In genomic region chr14:76011959-76012802, GRCh38 we compare ENCODE assay signal across 18 cellular contexts. TPM values are rescaled to one million over a fixed set of nuclear protein-coding genes. Genes with fewer than 3 reads are reported as not detected.
DNase-seq lines count a peak whose midpoint lies in the region; ATAC-seq, FAIRE-seq and TF ChIP-seq lines count a peak whose summit lies in the region.
"Had no signal": no experiment of that assay in that cellular context is flagged by ENCODE, and none has a peak within 500 bp of the region (broad histone marks: within the 10 kb centered on the region; RNA-seq: fewer than 3 reads in every experiment).

No MANE protein-coding gene starts in this region.

- dilution Hi-C loops in IMR-90 (cut with HindIII; ENCODE audit: low sequenced_read_pairs, unreplicated experiment) = no loop called here

- peak overlapping the region in 1 of 2 experiments; percentile 34; a peak in 1 of 4 replicates for H4K8ac ChIP-seq in IMR-90 (ENCODE audit: low read depth in 2 of 2, low read length in 2 of 2)
- H4K8ac ChIP-seq in mesenchymal stem cell (ENCODE audit: low read length) = no peak overlapping the region

- H3K9ac ChIP-seq in IMR-90 (ENCODE audit: low read depth, low read length) = no peak overlapping the region
- no peak overlapping the region for H3K9ac ChIP-seq in mesenchymal stem cell (ENCODE audit: low read length)

- 10% methylated on average over 2 of the region's 9 CpGs; no CpG with 5 or more reads in 1 of the 2 experiments for WGBS in IMR-90 (ENCODE audit: extremely low coverage in 2 of 2, insufficient read length in 1 of 2), 2 experiments
- WGBS in mesenchymal stem cell = 85% methylated on average over 8 of the region's 9 CpGs
- 80 to 86% (median 86%) methylated on average over 9 of the region's 9 CpGs for WGBS in spleen, 5 donors

- no peak overlapping the region for H3K56ac ChIP-seq in IMR-90 (ENCODE audit: extremely low read depth, insufficient read depth, low read length)

- H3K14ac ChIP-seq in IMR-90 (replicated peaks; ENCODE audit: low read depth, low read length) (no peak overlapping the region), mesenchymal stem cell (ENCODE audit: low read length in 2 of 2) (no peak overlapping the region)

- H3K79me1 ChIP-seq in IMR-90 (ENCODE audit: low read depth in 1 of 2, low read length in 2 of 2) = peaks cover 7 to 15% of the 10 kb centered on the region in 2 experiments; a peak in 2 of 4 replicates
- H3K79me1 ChIP-seq in mesenchymal stem cell (replicated peaks; ENCODE audit: low read length, poor library complexity, severe bottlenecking) = peaks cover 16% of the 10 kb centered on the region

- H2BK20ac ChIP-seq in IMR-90 (ENCODE audit: low read depth, low read length) = peak overlapping the region; percentile 5; the same call in 1 of the 2 replicates

- ATAC-seq in IMR-90 (ENCODE audit: low read depth) (peak; percentile 89), HG02610 (IDR thresholded peaks at IDR 0.05; ENCODE audit: unreplicated experiment) (no peak)

- no peak overlapping the region for H3K23ac ChIP-seq in IMR-90 (ENCODE audit: low read depth, low read length)
- H3K23ac ChIP-seq in mesenchymal stem cell (ENCODE audit: low read length in 2 of 2) = no peak overlapping the region

- H3K4ac ChIP-seq in IMR-90 (ENCODE audit: low read depth, low read length) (peak overlapping the region; percentile 40; the same call in 1 of the 2 replicates), mesenchymal stem cell (ENCODE audit: low read depth in 1 of 2, low read length in 2 of 2) (no peak overlapping the region)

- no peak for FAIRE-seq in GM19239 (lab: Jason Lieb, UNC)
- FAIRE-seq: RCC 7860 had no signal

- H2AK5ac ChIP-seq in IMR-90 (ENCODE audit: low read depth, low read length) = no peak overlapping the region
- no peak overlapping the region for H2AK5ac ChIP-seq in mesenchymal stem cell (ENCODE audit: low read length, severe bottlenecking)

- no peak overlapping the region for H4K91ac ChIP-seq in IMR-90 (ENCODE audit: insufficient read depth, low read depth, low read length)
- no peak overlapping the region for H4K91ac ChIP-seq in mesenchymal stem cell (ENCODE audit: low read length)

- no peak overlapping the region for H2AK9ac ChIP-seq in IMR-90 (replicated peaks; ENCODE audit: low read depth, low read length, poor library complexity)

- H3K4me1 ChIP-seq in IMR-90 (ENCODE audit: control insufficient read depth, insufficient read depth, low read length) (peaks cover 16% of the 10 kb centered on the region), mesenchymal stem cell (ENCODE audit: control insufficient read depth, insufficient read depth, low read depth, low read length) (no peaks in the 10 kb centered on the region), spleen (no peaks in the 10 kb centered on the region)

- CTCF ChIA-PET in IMR-90 (lab: Yijun Ruan, JAX) = interaction anchor here (0.9 to 1.7 kb wide), 2 partner anchors 39 to 375 kb away, joined by 4 to 5 read pairs; no protein-coding TSS in a partner anchor

- H2AFZ ChIP-seq in IMR-90 (replicated peaks; ENCODE audit: low read length, poor library complexity) (peak overlapping the region; percentile 27), mesenchymal stem cell (ENCODE audit: low read depth, low read length) (no peak overlapping the region)

- DNase-seq in IMR-90 = peak; percentile 87
- DNase-seq in fibroblast of the aortic adventitia (ENCODE audit: low read depth) = peak; percentile 16
- DNase-seq in mesenchymal stem cell = peak; percentile 4
- no peak for DNase-seq in spleen
- no peak for DNase-seq in stimulated activated CD4-positive, alpha-beta T cell treated with anti-CD3 and anti-CD28 coated beads, Interleukin-4, amount 100 ng/mL, for 24 hours
- no peak for DNase-seq in GM19239 (ENCODE audit: insufficient read length, low spot score)
- no peak for DNase-seq in kidney tubule cell (ENCODE audit: low spot score)
- DNase-seq: activated CD4-positive, CD25-positive, alpha-beta regulatory T cell treated with anti-CD3 and anti-CD28 coated beads, Interleukin-2, amount 50 U/mL, for 72 hours; activated naive CD8-positive, alpha-beta T cell treated with anti-CD3 and anti-CD28 coated beads, Interleukin-2, amount 10 ng/mL, durations not matched to agents 7 days and 5 days; activated T-cell treated with anti-CD3 and anti-CD28 coated beads for 4 hours; AML-193; DMS79; islet precursor cell; NCI-H146; NCI-H524 treated with DMSO at 0.1 percent for 48 hours; stimulated activated CD8-positive, alpha-beta memory T cell treated with anti-CD3 and anti-CD28 coated beads, Interleukin-4, amount 100 ng/mL, for 48 hours had no signal

- POLR2A ChIA-PET in IMR-90 (lab: Charles Lee; ENCODE audit: unreplicated experiment) = no interaction called here

- no peaks in the 10 kb centered on the region for H4K20me1 ChIP-seq in IMR-90 (ENCODE audit: insufficient read depth, low read length)

- H3K27me3 ChIP-seq in IMR-90 (ENCODE audit: control insufficient read depth, insufficient read depth, low read length) (no peaks in the 10 kb centered on the region), mesenchymal stem cell (ENCODE audit: control insufficient read depth in 1 of 2, insufficient read depth in 1 of 2, low read length in 2 of 2) (no peaks in the 10 kb centered on the region), spleen (replicated peaks in 1 of 7) (no peaks in the 10 kb centered on the region)

- TF ChIP-seq POLR2A in IMR-90 (IDR thresholded peaks at IDR 0.05; ENCODE audit: low read depth, low read length) (no peak), spleen (IDR thresholded peaks at IDR 0.05) (no peak)

- peak; percentile 3; the same call in 1 of the 2 replicates for TF ChIP-seq RAD21 in IMR-90 (IDR thresholded peaks at IDR 0.05; ENCODE audit: low read length)

- no peak overlapping the region for H4K5ac ChIP-seq in IMR-90 (ENCODE audit: low read depth, low read length)

- BruUV-seq in IMR-90 (replicated peaks; lab: Mats Ljungman, UMichigan) = no TSS peak

- H2BK120ac ChIP-seq in IMR-90 (ENCODE audit: low read depth, low read length) (peak overlapping the region; percentile 43; the same call in 1 of the 2 replicates), mesenchymal stem cell (ENCODE audit: low read depth, low read length) (no peak overlapping the region)

- in situ Hi-C loops in IMR-90 (cut with MboI; ENCODE audit: low sequenced_read_pairs) = no loop called here

- H3K9me1 ChIP-seq in IMR-90 (ENCODE audit: insufficient read depth, low read length) = peaks cover 9% of the 10 kb centered on the region; the same call in 1 of the 2 replicates

- TF ChIP-seq CTCF in IMR-90 (conservative IDR thresholded peaks at IDR 0.05; ENCODE audit: low read depth, low read length) = 0 out of 2 replicates have a peak, but pooled peaks have one; percentile 10
- TF ChIP-seq CTCF in fibroblast of the aortic adventitia (IDR thresholded peaks at IDR 0.05; ENCODE audit: insufficient read depth, low read length) = no peak
- peak in 3 of 11 experiments; percentile 7 to 14 (median 8) for TF ChIP-seq CTCF in spleen (IDR thresholded peaks at IDR 0.05 in 8 of 11, conservative IDR thresholded peaks at IDR 0.05 in 3 of 11)

- H3K36me3 ChIP-seq in IMR-90 (ENCODE audit: control insufficient read depth, insufficient read depth, low read length) = peaks cover 20% of the 10 kb centered on the region
- H3K36me3 ChIP-seq in mesenchymal stem cell (ENCODE audit: control insufficient read depth in 1 of 2, insufficient read depth in 2 of 2, low read depth in 1 of 2, low read length in 2 of 2) = peaks cover 12 to 85% of the 10 kb centered on the region in 2 experiments
- peaks cover 0 to 83% (median 10%) of the 10 kb centered on the region in 6 donors for H3K36me3 ChIP-seq in spleen

- no peak overlapping the region for H2BK15ac ChIP-seq in IMR-90 (ENCODE audit: low read depth, low read length)
- no peak overlapping the region for H2BK15ac ChIP-seq in mesenchymal stem cell (ENCODE audit: low read depth, poor library complexity, severe bottlenecking)

- H3K18ac ChIP-seq in IMR-90 (ENCODE audit: low read depth, low read length) (no peak overlapping the region), mesenchymal stem cell (ENCODE audit: low read depth in 1 of 2, low read length in 2 of 2) (no peak overlapping the region)

- intact Hi-C loops in IMR-90 (cut with micrococcal nuclease) (loop anchor here (1.0 kb wide), 1 partner anchor 16 kb away; no protein-coding TSS in a partner anchor), spleen (cut with DNase I; ENCODE audit: low total_unique reads) (no loop called here)

- no peak overlapping the region for H2BK12ac ChIP-seq in mesenchymal stem cell (ENCODE audit: low read length in 2 of 2)

- H3K4me2 ChIP-seq in IMR-90 (ENCODE audit: low read depth, low read length) = peak overlapping the region; percentile 21; the same call in 1 of the 2 replicates
- no peak overlapping the region for H3K4me2 ChIP-seq in mesenchymal stem cell (ENCODE audit: low read length, poor library complexity, severe bottlenecking)

- peak overlapping the region; percentile 47 for H2BK5ac ChIP-seq in IMR-90 (ENCODE audit: low read depth, low read length, poor library complexity, severe bottlenecking)
- H2BK5ac ChIP-seq in mesenchymal stem cell (ENCODE audit: low read depth, low read length, poor library complexity, severe bottlenecking) = no peak overlapping the region

- H3K4me3 ChIP-seq in IMR-90 (ENCODE audit: insufficient read depth, low read depth, low read length) (no peak overlapping the region), fibroblast of the aortic adventitia (ENCODE audit: low read depth, low read length) (no peak overlapping the region), mesenchymal stem cell (ENCODE audit: insufficient read depth in 1 of 2, low read depth in 1 of 2, low read length in 2 of 2) (no peak overlapping the region), spleen (no peak overlapping the region)

- H3K27ac ChIP-seq in IMR-90 (ENCODE audit: insufficient read depth, low read length) (peak overlapping the region; percentile 4; the same call in 1 of the 2 replicates), mesenchymal stem cell (ENCODE audit: low read length, poor library complexity, severe bottlenecking) (no peak overlapping the region), spleen (peak overlapping the region in 7 of 8 donors; percentile 37 to 73 (median 66))

- H3K9me3 ChIP-seq in IMR-90 (ENCODE audit: control insufficient read depth, insufficient read depth, low read length) (no peaks in the 10 kb centered on the region), mesenchymal stem cell (ENCODE audit: control insufficient read depth, low read length) (no peaks in the 10 kb centered on the region), spleen (no peaks in the 10 kb centered on the region)

RNA-seq across cellular contexts. Expression of gene IFT43, which starts 26.6 kb away (rescaled TPM):
- 29.4 and 41.4 TPM in 2 replicates for total RNA-seq in IMR-90 (2012; rRNA removed)
- polyA plus RNA-seq in IMR-90 (2012; rRNA removed) = 41.4 and 43.2 TPM in 2 replicates
- 33.4 and 43.4 TPM in 2 replicates for polyA plus RNA-seq in IMR-90 (2012; cell fraction: cytosol; rRNA removed)
- 32.3 and 52.8 TPM in 2 replicates for polyA plus RNA-seq in IMR-90 (2012; cell fraction: nucleus; rRNA removed; ENCODE audit: low replicate concordance)
- total RNA-seq in fibroblast of the aortic adventitia (ENCODE audit: low replicate concordance) = 7.7 and 26.8 TPM in 2 replicates
- 19.5 TPM for polyA plus RNA-seq in mesenchymal stem cell (2013, experiment 1 of 2)
- 17.7 TPM for polyA plus RNA-seq in mesenchymal stem cell (2013, experiment 2 of 2)
- total RNA-seq in spleen = 10 to 100 TPM; 19.8 to 39.9 (median 22.6) TPM
- 10 to 100 TPM; 31.0 to 34.6 (median 33.1) TPM for polyA plus RNA-seq in spleen

RNA-seq across cellular contexts. Expression of gene TGFB3, which starts 30.4 kb away (rescaled TPM):
- total RNA-seq in IMR-90 (2012; rRNA removed) (2.2 and 3.1 TPM in 2 replicates), fibroblast of the aortic adventitia (ENCODE audit: low replicate concordance) (9.9 and 15.2 TPM in 2 replicates), spleen (10 to 100 TPM in 4 of 7 donors, 1 to 10 TPM in 3; 5.6 to 61.0 (median 15.7) TPM)
- polyA plus RNA-seq in IMR-90 (2012; rRNA removed) (3.7 and 4.3 TPM in 2 replicates), spleen (1 to 10 TPM; 4.0 to 6.1 (median 4.2) TPM)
- 2.1 and 3.2 TPM in 2 replicates for polyA plus RNA-seq in IMR-90 (2012; cell fraction: cytosol; rRNA removed)
- 8.5 and 13.2 TPM in 2 replicates for polyA plus RNA-seq in IMR-90 (2012; cell fraction: nucleus; rRNA removed; ENCODE audit: low replicate concordance)
- polyA plus RNA-seq in mesenchymal stem cell (2013, experiment 1 of 2) = 2.1 TPM
- 1.8 TPM for polyA plus RNA-seq in mesenchymal stem cell (2013, experiment 2 of 2)

Comparison
In these comparisons a context has a peak if more than half of its experiments do, and no peak if none do; other contexts are left out.
1. DNase-seq: peak in IMR-90 (single experiment), fibroblast of the aortic adventitia (single experiment) and mesenchymal stem cell (single experiment); none in spleen (single experiment), stimulated activated CD4-positive, alpha-beta T cell treated with anti-CD3 and anti-CD28 coated beads, Interleukin-4, amount 100 ng/mL, for 24 hours (single experiment), GM19239 (single experiment) and kidney tubule cell (single experiment).